ENCODE assay signal across 14 cellular contexts in the genomic region with DNA sequence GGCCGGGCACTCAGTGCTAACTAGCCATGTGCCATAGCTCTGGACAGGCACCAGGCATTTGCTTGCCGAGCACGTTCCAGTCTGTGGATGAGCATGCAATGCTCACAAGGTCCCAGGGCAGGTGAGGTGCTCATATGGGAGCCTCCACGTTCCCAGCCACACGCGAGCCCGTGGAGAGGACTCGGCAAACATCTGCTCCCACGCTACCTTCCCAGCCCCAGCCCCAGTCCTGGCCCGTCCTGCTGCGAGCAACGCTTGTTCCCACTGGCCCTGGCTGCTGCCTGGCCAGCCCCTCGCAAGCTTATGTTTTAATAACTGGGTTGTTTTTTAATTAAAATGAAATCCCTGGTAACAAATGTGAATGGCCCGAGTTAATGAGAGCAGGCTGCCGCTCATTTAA.
A peak's percentile ranks its signal among the peaks of the same experiment; 100 is the strongest.
DNase-seq lines count a peak whose midpoint lies in the region; ATAC-seq and TF ChIP-seq lines count a peak whose summit lies in the region.
"Had no signal": no experiment of that assay in that cellular context is flagged by ENCODE, and none has a peak within 500 bp of the region (broad histone marks: within the 10 kb centered on the region; RNA-seq: fewer than 3 reads in every experiment).

No MANE protein-coding gene starts in this region.

- no peak for TF ChIP-seq POLR2A in erythroblast (IDR thresholded peaks at IDR 0.05; ENCODE audit: low read length)

- H3K9me3 Mint-ChIP-seq in activated T-cell treated with anti-CD3 and anti-CD28 coated beads, Interleukin-2, amount 50 U/mL, for 24 hours: no peaks in the 10 kb centered on the region
- H3K9me3 Mint-ChIP-seq: CD8-positive, alpha-beta memory T cell had no signal

- peak; percentile 17 for DNase-seq in activated T-cell treated with anti-CD3 and anti-CD28 coated beads, Interleukin-2, amount 50 U/mL, for 24 hours
- DNase-seq in activated T-cell treated with anti-CD3 and anti-CD28 coated beads for 4 hours: no peak
- peak; percentile 54 for DNase-seq in RWPE2 (ENCODE audit: low spot score)
- DNase-seq in mesenteric fat pad (ENCODE audit: low spot score): peak; percentile 84
- peak; percentile 45 for DNase-seq in sciatic nerve (ENCODE audit: low spot score)
- DNase-seq in erythroblast (lab: John Stamatoyannopoulos, UW): no peak
- DNase-seq: 8988T; AML-193; CD8-positive, alpha-beta memory T cell; DMS53 had no signal

- no peaks in the 10 kb centered on the region for H3K4me1 ChIP-seq in RWPE2 (ENCODE audit: insufficient read depth, poor library complexity, severe bottlenecking)
- H3K4me1 ChIP-seq: BLaER1, HAP-1 had no signal

- H3K4me1 Mint-ChIP-seq in activated T-cell treated with anti-CD3 and anti-CD28 coated beads, Interleukin-2, amount 50 U/mL, for 24 hours (ENCODE audit: low read depth): peaks cover 4% of the 10 kb centered on the region

- no peaks in the 10 kb centered on the region for H3K9me3 ChIP-seq in RWPE2 (ENCODE audit: severe bottlenecking)
- H3K9me3 ChIP-seq: BLaER1, HAP-1 had no signal

- TF ChIP-seq CTCF in RWPE2 (IDR thresholded peaks at IDR 0.05; ENCODE audit: poor library complexity, severe bottlenecking): no peak

- no peak overlapping the region for H3K27ac ChIP-seq in RWPE2 (ENCODE audit: poor library complexity, severe bottlenecking)
- H3K27ac ChIP-seq: BLaER1 had no signal

- H3K27me3 ChIP-seq in RWPE2 (ENCODE audit: insufficient read depth, poor library complexity, severe bottlenecking): no peaks in the 10 kb centered on the region
- H3K27me3 ChIP-seq: BLaER1 had no signal

- no peak overlapping the region for H3K4me3 ChIP-seq in RWPE2 (ENCODE audit: severe bottlenecking)
- H3K4me3 ChIP-seq: BLaER1, HAP-1 had no signal

- H3K27ac Mint-ChIP-seq in activated T-cell treated with anti-CD3 and anti-CD28 coated beads, Interleukin-2, amount 50 U/mL, for 24 hours: no peak overlapping the region

- no peak overlapping the region for H3K4me3 Mint-ChIP-seq in activated T-cell treated with anti-CD3 and anti-CD28 coated beads, Interleukin-2, amount 50 U/mL, for 24 hours

- H3K36me3 ChIP-seq in RWPE2 (ENCODE audit: low read depth): no peaks in the 10 kb centered on the region
- H3K36me3 ChIP-seq: BLaER1, HAP-1 had no signal

- ATAC-seq in RWPE2 (ENCODE audit: low read depth) (no peak), sciatic nerve (no peak), HG03342 (IDR thresholded peaks at IDR 0.05; ENCODE audit: unreplicated experiment) (no peak), SK-N-SH treated with all-trans-retinoic acid at 6 μM for 48 hours (no peak)

- no peaks in the 10 kb centered on the region for H3K27me3 Mint-ChIP-seq in activated T-cell treated with anti-CD3 and anti-CD28 coated beads, Interleukin-2, amount 50 U/mL, for 24 hours
- H3K27me3 Mint-ChIP-seq: CD8-positive, alpha-beta memory T cell had no signal

- intact Hi-C loops in sciatic nerve (cut with DNase I): no loop called here

- no peaks in the 10 kb centered on the region for H3K36me3 Mint-ChIP-seq in activated T-cell treated with anti-CD3 and anti-CD28 coated beads, Interleukin-2, amount 50 U/mL, for 24 hours (ENCODE audit: low read depth)
- H3K36me3 Mint-ChIP-seq: CD8-positive, alpha-beta memory T cell had no signal

TF ChIP-seq in SK-N-SH treated with all-trans-retinoic acid at 6 μM for 48 hours, 23 proteins besides CTCF, POLR2A, EP300 and RAD21:
- TF ChIP-seq, protein P1, sequence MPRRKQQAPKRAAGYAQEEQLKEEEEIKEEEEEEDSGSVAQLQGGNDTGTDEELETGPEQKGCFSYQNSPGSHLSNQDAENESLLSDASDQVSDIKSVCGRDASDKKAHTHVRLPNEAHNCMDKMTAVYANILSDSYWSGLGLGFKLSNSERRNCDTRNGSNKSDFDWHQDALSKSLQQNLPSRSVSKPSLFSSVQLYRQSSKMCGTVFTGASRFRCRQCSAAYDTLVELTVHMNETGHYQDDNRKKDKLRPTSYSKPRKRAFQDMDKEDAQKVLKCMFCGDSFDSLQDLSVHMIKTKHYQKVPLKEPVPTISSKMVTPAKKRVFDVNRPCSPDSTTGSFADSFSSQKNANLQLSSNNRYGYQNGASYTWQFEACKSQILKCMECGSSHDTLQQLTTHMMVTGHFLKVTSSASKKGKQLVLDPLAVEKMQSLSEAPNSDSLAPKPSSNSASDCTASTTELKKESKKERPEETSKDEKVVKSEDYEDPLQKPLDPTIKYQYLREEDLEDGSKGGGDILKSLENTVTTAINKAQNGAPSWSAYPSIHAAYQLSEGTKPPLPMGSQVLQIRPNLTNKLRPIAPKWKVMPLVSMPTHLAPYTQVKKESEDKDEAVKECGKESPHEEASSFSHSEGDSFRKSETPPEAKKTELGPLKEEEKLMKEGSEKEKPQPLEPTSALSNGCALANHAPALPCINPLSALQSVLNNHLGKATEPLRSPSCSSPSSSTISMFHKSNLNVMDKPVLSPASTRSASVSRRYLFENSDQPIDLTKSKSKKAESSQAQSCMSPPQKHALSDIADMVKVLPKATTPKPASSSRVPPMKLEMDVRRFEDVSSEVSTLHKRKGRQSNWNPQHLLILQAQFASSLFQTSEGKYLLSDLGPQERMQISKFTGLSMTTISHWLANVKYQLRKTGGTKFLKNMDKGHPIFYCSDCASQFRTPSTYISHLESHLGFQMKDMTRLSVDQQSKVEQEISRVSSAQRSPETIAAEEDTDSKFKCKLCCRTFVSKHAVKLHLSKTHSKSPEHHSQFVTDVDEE (CRISPR knock-in tag; IDR thresholded peaks at IDR 0.05): no peak
- TF ChIP-seq ZFP30 (CRISPR knock-in tag; IDR thresholded peaks at IDR 0.05) (no peak), GLIS3 (CRISPR knock-in tag; IDR thresholded peaks at IDR 0.05) (no peak)

Comparison
In these comparisons a context has a peak if more than half of its experiments do, and no peak if none do; other contexts are left out.
1. DNase-seq: peak in activated T-cell treated with anti-CD3 and anti-CD28 coated beads, Interleukin-2, amount 50 U/mL, for 24 hours (single experiment), RWPE2 (single experiment), mesenteric fat pad (single experiment) and sciatic nerve (single experiment); none in activated T-cell treated with anti-CD3 and anti-CD28 coated beads for 4 hours (single experiment) and erythroblast (0 of 2).